ENCODE assay signal across 23 cellular contexts in genomic region chr5:1464096-1464446, GRCh38. TPM values are rescaled to one million over a fixed set of nuclear protein-coding genes. Genes with fewer than 3 reads are reported as not detected.
DNase-seq lines count a peak whose midpoint lies in the region; ATAC-seq and TF ChIP-seq lines count a peak whose summit lies in the region.
"Had no signal": no experiment of that assay in that cellular context is flagged by ENCODE, and none has a peak within 500 bp of the region (broad histone marks: within the 10 kb centered on the region; RNA-seq: fewer than 3 reads in every experiment).

No MANE protein-coding gene starts in this region.

- peaks cover 2% of the 10 kb centered on the region for H3K4me1 Mint-ChIP-seq in activated naive CD8-positive, alpha-beta T cell treated with anti-CD3 and anti-CD28 coated beads, Interleukin-2, amount 10 ng/mL, durations not matched to agents 7 days and 5 days
- peaks cover 4% of the 10 kb centered on the region for H3K4me1 Mint-ChIP-seq in activated naive CD8-positive, alpha-beta T cell treated with anti-CD3 and anti-CD28 coated beads, Interleukin-2, amount 50 U/mL, for 24 hours
- H3K4me1 Mint-ChIP-seq in activated naive CD4-positive, alpha-beta T cell treated with anti-CD3 and anti-CD28 coated beads for 36 hours (ENCODE audit: low read depth), result no peaks in the 10 kb centered on the region

- ATAC-seq in activated naive CD8-positive, alpha-beta T cell treated with anti-CD3 and anti-CD28 coated beads, Interleukin-2, amount 10 ng/mL, durations not matched to agents 7 days and 5 days (ENCODE audit: low read depth), result no peak
- no peak for ATAC-seq in activated naive CD8-positive, alpha-beta T cell treated with anti-CD3 and anti-CD28 coated beads, Interleukin-2, amount 50 U/mL, for 24 hours
- no peak for ATAC-seq in left lung
- ATAC-seq in sciatic nerve, result no peak
- ATAC-seq: A549 had no signal

- peaks cover 42% of the 10 kb centered on the region for H3K36me3 Mint-ChIP-seq in activated naive CD8-positive, alpha-beta T cell treated with anti-CD3 and anti-CD28 coated beads, Interleukin-2, amount 10 ng/mL, durations not matched to agents 7 days and 5 days
- H3K36me3 Mint-ChIP-seq in activated naive CD8-positive, alpha-beta T cell treated with anti-CD3 and anti-CD28 coated beads, Interleukin-2, amount 50 U/mL, for 24 hours (ENCODE audit: low read depth), result peaks cover 52% of the 10 kb centered on the region
- peaks cover 38% of the 10 kb centered on the region for H3K36me3 Mint-ChIP-seq in activated naive CD4-positive, alpha-beta T cell treated with anti-CD3 and anti-CD28 coated beads for 36 hours (ENCODE audit: low read depth)

- H3K4me3 ChIP-seq in HEK293 (ENCODE audit: low read depth, low read length) (no peak overlapping the region), left lung (no peak overlapping the region)
- H3K4me3 ChIP-seq: A549, HAP-1, PC-9, SJCRH30 had no signal

- H3K27ac ChIP-seq in HEK293 (ENCODE audit: extremely low read depth, low read depth, low read length) (no peak overlapping the region), left lung (no peak overlapping the region)
- H3K27ac ChIP-seq: A549, PC-9, SJCRH30 had no signal

- no peaks in the 10 kb centered on the region for H3K27me3 ChIP-seq in left lung
- H3K27me3 ChIP-seq: BE2C, SJCRH30 had no signal

- no peaks in the 10 kb centered on the region for H3K4me1 ChIP-seq in HEK293 (ENCODE audit: control insufficient read depth, insufficient read depth, low read length)
- no peaks in the 10 kb centered on the region for H3K4me1 ChIP-seq in left lung
- H3K4me1 ChIP-seq: A549, BE2C, HAP-1, SJCRH30 had no signal

- intact Hi-C loops in left lung (cut with DNase I) (no loop called here), sciatic nerve (cut with DNase I) (no loop called here)
- intact Hi-C loops in activated naive CD4-positive, alpha-beta T cell treated with anti-CD3 and anti-CD28 coated beads for 36 hours (cut with micrococcal nuclease), result no loop called here

- no peak overlapping the region for H3K4me3 Mint-ChIP-seq in activated naive CD8-positive, alpha-beta T cell treated with anti-CD3 and anti-CD28 coated beads, Interleukin-2, amount 10 ng/mL, durations not matched to agents 7 days and 5 days
- H3K4me3 Mint-ChIP-seq in activated naive CD8-positive, alpha-beta T cell treated with anti-CD3 and anti-CD28 coated beads, Interleukin-2, amount 50 U/mL, for 24 hours, result no peak overlapping the region
- no peak overlapping the region for H3K4me3 Mint-ChIP-seq in activated naive CD4-positive, alpha-beta T cell treated with anti-CD3 and anti-CD28 coated beads for 36 hours

- DNase-seq in activated naive CD8-positive, alpha-beta T cell treated with anti-CD3 and anti-CD28 coated beads, Interleukin-2, amount 10 ng/mL, durations not matched to agents 7 days and 5 days, result peak; percentile 17
- DNase-seq in activated naive CD8-positive, alpha-beta T cell treated with anti-CD3 and anti-CD28 coated beads, Interleukin-2, amount 50 U/mL, for 24 hours, result no peak
- DNase-seq in left lung (peak; percentile 28 to 45), sciatic nerve (ENCODE audit: low spot score) (peak; percentile 44), mucosa of gallbladder (ENCODE audit: low spot score) (no peak), COLO829 (ENCODE audit: low spot score) (no peak)
- no peak for DNase-seq in activated naive CD4-positive, alpha-beta T cell treated with anti-CD3 and anti-CD28 coated beads for 36 hours
- DNase-seq: DMS79, KBM-7, MM.1S, NCI-H1048, NCI-H1417 treated with DMSO at 0.1 percent for 48 hours, NCI-H187, NCI-H2227 treated with DMSO at 0.1 percent for 48 hours, NCI-H510A, PC-9, RPMI8226, SJCRH30 had no signal

- POLR2A ChIA-PET in activated naive CD8-positive, alpha-beta T cell treated with anti-CD3 and anti-CD28 coated beads, Interleukin-2, amount 10 ng/mL, durations not matched to agents 7 days and 5 days (lab: Charles Lee), result no interaction called here
- POLR2A ChIA-PET in HEK293 (lab: Yijun Ruan, JAX), result no interaction called here

- TF ChIP-seq CTCF in HEK293 (tag by site-specific recombination; IDR thresholded peaks at IDR 0.05) (no peak), left lung (IDR thresholded peaks at IDR 0.05) (no peak)

- no peak overlapping the region for H3K27ac Mint-ChIP-seq in activated naive CD8-positive, alpha-beta T cell treated with anti-CD3 and anti-CD28 coated beads, Interleukin-2, amount 10 ng/mL, durations not matched to agents 7 days and 5 days
- H3K27ac Mint-ChIP-seq in activated naive CD8-positive, alpha-beta T cell treated with anti-CD3 and anti-CD28 coated beads, Interleukin-2, amount 50 U/mL, for 24 hours, result no peak overlapping the region
- no peak overlapping the region for H3K27ac Mint-ChIP-seq in activated naive CD4-positive, alpha-beta T cell treated with anti-CD3 and anti-CD28 coated beads for 36 hours

- H3K36me3 ChIP-seq in HEK293 (ENCODE audit: control insufficient read depth in 2 of 2, insufficient read depth in 1 of 2, low read length in 2 of 2) (peaks cover 10 to 95% of the 10 kb centered on the region in 2 experiments), left lung (peaks cover 0 to 83% of the 10 kb centered on the region in 2 donors)
- H3K36me3 ChIP-seq: SJCRH30 had no signal

- H3K9me3 ChIP-seq in HEK293 (ENCODE audit: control insufficient read depth, insufficient read depth, low read depth, low read length) (no peaks in the 10 kb centered on the region), left lung (no peaks in the 10 kb centered on the region)
- H3K9me3 ChIP-seq: A549, BE2C, HAP-1, SJCRH30 had no signal

- no peaks in the 10 kb centered on the region for H3K27me3 Mint-ChIP-seq in activated naive CD8-positive, alpha-beta T cell treated with anti-CD3 and anti-CD28 coated beads, Interleukin-2, amount 10 ng/mL, durations not matched to agents 7 days and 5 days
- H3K27me3 Mint-ChIP-seq in activated naive CD8-positive, alpha-beta T cell treated with anti-CD3 and anti-CD28 coated beads, Interleukin-2, amount 50 U/mL, for 24 hours, result no peaks in the 10 kb centered on the region
- H3K27me3 Mint-ChIP-seq in activated naive CD4-positive, alpha-beta T cell treated with anti-CD3 and anti-CD28 coated beads for 36 hours (ENCODE audit: low read depth), result no peaks in the 10 kb centered on the region

- peaks cover 3% of the 10 kb centered on the region for H3K9me3 Mint-ChIP-seq in activated naive CD8-positive, alpha-beta T cell treated with anti-CD3 and anti-CD28 coated beads, Interleukin-2, amount 10 ng/mL, durations not matched to agents 7 days and 5 days
- H3K9me3 Mint-ChIP-seq in activated naive CD8-positive, alpha-beta T cell treated with anti-CD3 and anti-CD28 coated beads, Interleukin-2, amount 50 U/mL, for 24 hours, result peaks cover 3% of the 10 kb centered on the region
- peaks cover 8% of the 10 kb centered on the region for H3K9me3 Mint-ChIP-seq in activated naive CD4-positive, alpha-beta T cell treated with anti-CD3 and anti-CD28 coated beads for 36 hours

- CTCF ChIA-PET in HEK293 (lab: Yijun Ruan, JAX), result interaction anchor here (0.6 kb wide), 1 partner anchor 296 kb away, joined by 3 read pairs; no protein-coding TSS in a partner anchor
- CTCF ChIA-PET in activated naive CD4-positive, alpha-beta T cell treated with anti-CD3 and anti-CD28 coated beads for 36 hours (lab: Charles Lee), result no interaction called here

TF ChIP-seq in HEK293, 187 proteins besides CTCF, POLR2A, EP300 and RAD21:
- 0 out of 2 replicates have a peak, but pooled peaks have one; percentile 10 for TF ChIP-seq GLIS1 (tag by site-specific recombination; IDR thresholded peaks at IDR 0.05)
- no peak for TF ChIP-seq KLF10 (tag by site-specific recombination; IDR thresholded peaks at IDR 0.05)
TF ChIP-seq in HEK293: peak in this region for 1.

RNA-seq across cellular contexts. Expression of gene SLC6A3, which starts 18.8 kb away (rescaled TPM):
- total RNA-seq in activated naive CD8-positive, alpha-beta T cell treated with anti-CD3 and anti-CD28 coated beads, Interleukin-2, amount 10 ng/mL, durations not matched to agents 7 days and 5 days, result under 1 TPM in 1 of 2 experiments, not detected in 1; 0.08 TPM
- total RNA-seq in left lung (1 to 10 TPM in 1 of 2 donors, under 1 TPM in 1; 0.10 to 4.3 TPM), sciatic nerve (not detected), mucosa of gallbladder (0.23 TPM)
- total RNA-seq in activated naive CD4-positive, alpha-beta T cell treated with anti-CD3 and anti-CD28 coated beads for 36 hours, result not detected
- total RNA-seq: HT1080, PC-9 had no signal

RNA-seq across cellular contexts. Expression of gene LPCAT1, which starts 59.7 kb away (rescaled TPM):
- total RNA-seq in activated naive CD8-positive, alpha-beta T cell treated with anti-CD3 and anti-CD28 coated beads, Interleukin-2, amount 10 ng/mL, durations not matched to agents 7 days and 5 days, result 10 to 100 TPM; 70.8 to 72.2 TPM
- total RNA-seq in left lung, result 100 to 1,000 TPM; 458 to 751 TPM
- 44.4 TPM for total RNA-seq in sciatic nerve
- 119 TPM for total RNA-seq in mucosa of gallbladder
- 10 to 100 TPM; 31.2 to 34.1 TPM for total RNA-seq in activated naive CD4-positive, alpha-beta T cell treated with anti-CD3 and anti-CD28 coated beads for 36 hours

Comparison
In these comparisons a context has a peak if more than half of its experiments do, and no peak if none do; other contexts are left out.
1. DNase-seq: peak in activated naive CD8-positive, alpha-beta T cell treated with anti-CD3 and anti-CD28 coated beads, Interleukin-2, amount 10 ng/mL, durations not matched to agents 7 days and 5 days (single experiment), left lung (2 of 2) and sciatic nerve (single experiment); none in activated naive CD8-positive, alpha-beta T cell treated with anti-CD3 and anti-CD28 coated beads, Interleukin-2, amount 50 U/mL, for 24 hours (single experiment), mucosa of gallbladder (single experiment), COLO829 (single experiment) and activated naive CD4-positive, alpha-beta T cell treated with anti-CD3 and anti-CD28 coated beads for 36 hours (single experiment).